Comparison of ENCODE assay signal across 14 cellular contexts in genomic region chr15:65027593-65027992, GRCh38. TPM values are rescaled to one million over a fixed set of nuclear protein-coding genes. Genes with fewer than 3 reads are reported as not detected.
DNase-seq lines count a peak whose midpoint lies in the region; ATAC-seq and TF ChIP-seq lines count a peak whose summit lies in the region.
"Had no signal": no experiment of that assay in that cellular context is flagged by ENCODE, and none has a peak within 500 bp of the region (broad histone marks: within the 10 kb centered on the region; RNA-seq: fewer than 3 reads in every experiment).

No MANE protein-coding gene starts in this region.

- TF ChIP-seq CTCF in SK-N-SH (IDR thresholded peaks at IDR 0.05) (no peak), Loucy (conservative IDR thresholded peaks at IDR 0.05; ENCODE audit: low read length) (no peak), brain (conservative IDR thresholded peaks at IDR 0.05) (no peak), osteoblast (IDR thresholded peaks at IDR 0.05; ENCODE audit: extremely low read depth, low read depth, low read length) (no peak)

- ATAC-seq in SK-N-SH treated with all-trans-retinoic acid at 6 μM for 48 hours (no peak), GM19452 (IDR thresholded peaks at IDR 0.05; ENCODE audit: unreplicated experiment) (no peak)

- peak overlapping the region in 1 of 2 experiments; percentile 76; a peak in 1 of 4 replicates for H3K4me3 ChIP-seq in SK-N-SH (ENCODE audit: low read depth in 2 of 2, low read length in 1 of 2)
- peak overlapping the region; percentile 86 for H3K4me3 ChIP-seq in Loucy (ENCODE audit: low read length, poor library complexity, severe bottlenecking)
- H3K4me3 ChIP-seq in osteoblast (ENCODE audit: insufficient read depth, low read length): peak overlapping the region; percentile 89
- H3K4me3 ChIP-seq in MG63: no peak overlapping the region

- H4K20me1 ChIP-seq in SK-N-SH (ENCODE audit: insufficient read depth): no peaks in the 10 kb centered on the region
- no peaks in the 10 kb centered on the region for H4K20me1 ChIP-seq in Loucy (ENCODE audit: insufficient read depth, low read length, poor library complexity, severe bottlenecking)
- H4K20me1 ChIP-seq in osteoblast (ENCODE audit: insufficient read depth, low read length): no peaks in the 10 kb centered on the region

- H3K4me2 ChIP-seq in SK-N-SH (peak overlapping the region; percentile 95; the same call in 1 of the 2 replicates), Loucy (ENCODE audit: low read depth, low read length, poor library complexity, severe bottlenecking) (peak overlapping the region; percentile 81), osteoblast (ENCODE audit: insufficient read depth, low read length) (peak overlapping the region; percentile 91)

- H2AFZ ChIP-seq in SK-N-SH (ENCODE audit: low read depth) (no peak overlapping the region), Loucy (ENCODE audit: low read length) (no peak overlapping the region), osteoblast (ENCODE audit: low read length) (no peak overlapping the region)

- H3K9me2 ChIP-seq in SK-N-SH (no peaks in the 10 kb centered on the region), Loucy (replicated peaks; ENCODE audit: low read depth, low read length) (no peaks in the 10 kb centered on the region)

- H3K27me3 ChIP-seq in SK-N-SH (ENCODE audit: insufficient read depth) (no peaks in the 10 kb centered on the region), Loucy (ENCODE audit: insufficient read depth, low read length, poor library complexity, severe bottlenecking) (no peaks in the 10 kb centered on the region), osteoblast (ENCODE audit: insufficient read depth, low read length) (no peaks in the 10 kb centered on the region), MG63 (no peaks in the 10 kb centered on the region)

- TF ChIP-seq RAD21 in SK-N-SH (IDR thresholded peaks at IDR 0.05; ENCODE audit: low read length): no peak

- CTCF ChIA-PET in SK-N-SH (lab: Yijun Ruan, JAX): no interaction called here

- H3F3A ChIP-seq in SK-N-SH (replicated peaks; ENCODE audit: insufficient read depth) (no peaks in the 10 kb centered on the region), Loucy (ENCODE audit: low read depth) (peaks cover 4% of the 10 kb centered on the region; the same call in 1 of the 2 replicates)

- H3K9me3 ChIP-seq in SK-N-SH (no peaks in the 10 kb centered on the region), Loucy (ENCODE audit: insufficient read depth, low read depth, low read length) (no peaks in the 10 kb centered on the region), osteoblast (ENCODE audit: low read depth, low read length) (no peaks in the 10 kb centered on the region), MG63 (no peaks in the 10 kb centered on the region)

- TF ChIP-seq EP300 in SK-N-SH (IDR thresholded peaks at IDR 0.05; ENCODE audit: borderline replicate concordance in 1 of 2, low read depth in 1 of 2, low read length in 1 of 2): no peak

- H3K4me1 ChIP-seq in SK-N-SH (ENCODE audit: control insufficient read depth in 1 of 2, insufficient read depth in 2 of 2, low read depth in 1 of 2, low read length in 1 of 2) (peaks cover 0 to 6% of the 10 kb centered on the region in 2 experiments; a peak in 2 of 4 replicates), Loucy (ENCODE audit: insufficient read depth, low read length, poor library complexity, severe bottlenecking) (peaks cover 14% of the 10 kb centered on the region), osteoblast (ENCODE audit: insufficient read depth, low read length) (peaks cover 13% of the 10 kb centered on the region)

- H3K9me3 Mint-ChIP-seq in brain: peaks cover 0 to 5% (median 0%) of the 10 kb centered on the region in 5 experiments

- H3K9ac ChIP-seq in SK-N-SH: no peak overlapping the region
- peak overlapping the region; percentile 82 for H3K9ac ChIP-seq in Loucy (ENCODE audit: low read depth, low read length, poor library complexity, severe bottlenecking)
- H3K9ac ChIP-seq: KMS-11 had no signal

- H3K27ac ChIP-seq in SK-N-SH (ENCODE audit: low read depth in 2 of 2, low read length in 1 of 2): no peak overlapping the region
- peak overlapping the region; percentile 52 for H3K27ac ChIP-seq in osteoblast (ENCODE audit: low read depth, low read length)
- H3K27ac ChIP-seq: KMS-11 had no signal

- peak overlapping the region; percentile 86 to 93 (median 89) for H3K4me3 Mint-ChIP-seq in brain

- H3K79me2 ChIP-seq in SK-N-SH (ENCODE audit: insufficient read depth) (peaks cover 25% of the 10 kb centered on the region), Loucy (ENCODE audit: insufficient read depth, low read length) (peaks cover 20% of the 10 kb centered on the region), osteoblast (ENCODE audit: insufficient read depth, low read length) (peaks cover 25% of the 10 kb centered on the region)

- peaks cover 27% of the 10 kb centered on the region for H3K36me3 Mint-ChIP-seq in brain

- peaks cover 10% of the 10 kb centered on the region for H3K27me3 Mint-ChIP-seq in brain

- peaks cover 25 to 30% of the 10 kb centered on the region in 2 experiments for H3K36me3 ChIP-seq in SK-N-SH (replicated peaks in 1 of 2; ENCODE audit: control insufficient read depth in 1 of 2, insufficient read depth in 2 of 2, low read length in 1 of 2)
- no peaks in the 10 kb centered on the region for H3K36me3 ChIP-seq in Loucy (ENCODE audit: insufficient read depth, low read length)
- H3K36me3 ChIP-seq in osteoblast (ENCODE audit: insufficient read depth, low read length): peaks cover 24% of the 10 kb centered on the region
- peaks cover 26% of the 10 kb centered on the region for H3K36me3 ChIP-seq in MG63

- peak overlapping the region in 1 of 5 experiments; percentile 13 for H3K27ac Mint-ChIP-seq in brain

- POLR2A ChIA-PET in SK-N-SH (lab: Yijun Ruan, JAX): no interaction called here

- DNase-seq in SK-N-SH (no peak), osteoblast (ENCODE audit: insufficient read length, low spot score, missing footprints) (no peak), MG63 (no peak), epidermal melanocyte (ENCODE audit: insufficient read length, low spot score) (no peak)
- DNase-seq: cortex of kidney, hippocampal formation, NCI-H446 treated with DMSO at 0.1 percent for 48 hours had no signal

- peaks cover 18% of the 10 kb centered on the region for H3K4me1 Mint-ChIP-seq in brain

- WGBS in SK-N-SH (ENCODE audit: low lambda C conversion rate): 95% methylated on average over 1 of the region's 1 CpG

TF ChIP-seq in SK-N-SH, 30 proteins besides CTCF, POLR2A, EP300 and RAD21 (continues in another document):
- TF ChIP-seq SIN3A (IDR thresholded peaks at IDR 0.05; ENCODE audit: borderline replicate concordance, low read depth, low read length) (no peak), NRF1 (IDR thresholded peaks at IDR 0.05; ENCODE audit: low read depth, low read length) (no peak), JUND (IDR thresholded peaks at IDR 0.05) (no peak), TEAD4 (IDR thresholded peaks at IDR 0.05; ENCODE audit: borderline replicate concordance, insufficient read depth) (no peak), POLR2AphosphoS5 (IDR thresholded peaks at IDR 0.05; ENCODE audit: low read depth, low read length) (no peak)

TF ChIP-seq in SK-N-SH treated with all-trans-retinoic acid at 6 μM for 48 hours, 23 proteins besides CTCF, POLR2A, EP300 and RAD21 (continues in another document):
- TF ChIP-seq POU6F1 (CRISPR knock-in tag; IDR thresholded peaks at IDR 0.05; ENCODE audit: borderline replicate concordance, low read depth) (no peak), PPARA (CRISPR knock-in tag; IDR thresholded peaks at IDR 0.05; ENCODE audit: borderline replicate concordance) (no peak)

RNA-seq across cellular contexts. Expression of gene MTFMT, which starts 1.8 kb away (rescaled TPM):
- polyA plus RNA-seq in SK-N-SH (2012; rRNA removed) (12.1 and 12.7 TPM in 2 replicates), brain (ENCODE audit: insufficient read depth, low read depth, low replicate concordance) (6.9 TPM)
- polyA plus RNA-seq in SK-N-SH (2012; cell fraction: cytosol; rRNA removed): 14.1 and 14.6 TPM in 2 replicates
- 6.7 and 7.9 TPM in 2 replicates for polyA plus RNA-seq in SK-N-SH (2012; cell fraction: nucleus; rRNA removed)
- total RNA-seq in osteoblast: 24.5 and 31.8 TPM in 2 replicates
- 17.8 and 21.5 TPM in 2 replicates for total RNA-seq in MG63 (2014; rRNA removed; shearing (Covaris generic); ENCODE audit: low replicate concordance)

RNA-seq across cellular contexts. Expression of gene SLC51B, which starts 17.6 kb away (rescaled TPM):
- polyA plus RNA-seq in SK-N-SH (2012; rRNA removed) (not detected in 2 replicates), brain (ENCODE audit: insufficient read depth, low read depth, low replicate concordance) (0.51 TPM)
- polyA plus RNA-seq in SK-N-SH (2012; cell fraction: cytosol; rRNA removed): not detected in 2 replicates
- polyA plus RNA-seq in SK-N-SH (2012; cell fraction: nucleus; rRNA removed): not detected in 2 replicates
- total RNA-seq in osteoblast: not detected in 2 replicates
- total RNA-seq in MG63 (2014; rRNA removed; shearing (Covaris generic); ENCODE audit: low replicate concordance): not detected in 2 replicates
- total RNA-seq: A172, G401 had no signal

RNA-seq across cellular contexts. Expression of gene SPG21, which starts 37.9 kb away (rescaled TPM):
- 56.5 and 57.1 TPM in 2 replicates for polyA plus RNA-seq in SK-N-SH (2012; rRNA removed)
- polyA plus RNA-seq in SK-N-SH (2012; cell fraction: cytosol; rRNA removed): 70.2 and 70.8 TPM in 2 replicates
- polyA plus RNA-seq in SK-N-SH (2012; cell fraction: nucleus; rRNA removed): 27.5 and 39.7 TPM in 2 replicates
- polyA plus RNA-seq in brain (ENCODE audit: insufficient read depth, low read depth, low replicate concordance): 111 TPM
- total RNA-seq in osteoblast: 142 and 164 TPM in 2 replicates
- total RNA-seq in MG63 (2014; rRNA removed; shearing (Covaris generic); ENCODE audit: low replicate concordance): 116 and 137 TPM in 2 replicates

RNA-seq across cellular contexts. Expression of gene RASL12, which starts 40.2 kb away (rescaled TPM):
- polyA plus RNA-seq in SK-N-SH (2012; rRNA removed) (not detected in 2 replicates), brain (ENCODE audit: insufficient read depth, low read depth, low replicate concordance) (9.1 TPM)
- not detected in 2 replicates for polyA plus RNA-seq in SK-N-SH (2012; cell fraction: cytosol; rRNA removed)
- polyA plus RNA-seq in SK-N-SH (2012; cell fraction: nucleus; rRNA removed): not detected in 2 replicates
- total RNA-seq in osteoblast: under 0.01 and 0.36 TPM in 2 replicates
- 2.7 and 4.7 TPM in 2 replicates for total RNA-seq in MG63 (2014; rRNA removed; shearing (Covaris generic); ENCODE audit: low replicate concordance)
- total RNA-seq: A172, G401 had no signal

RNA-seq across cellular contexts. Expression of gene KBTBD13, which starts 49.0 kb away (rescaled TPM):
- polyA plus RNA-seq in SK-N-SH (2012; rRNA removed) (not detected in 2 replicates), brain (ENCODE audit: insufficient read depth, low read depth, low replicate concordance) (not detected)
- polyA plus RNA-seq in SK-N-SH (2012; cell fraction: cytosol; rRNA removed): not detected in 2 replicates
- polyA plus RNA-seq in SK-N-SH (2012; cell fraction: nucleus; rRNA removed): not detected in 2 replicates
- not detected in 2 replicates for total RNA-seq in osteoblast
- total RNA-seq in MG63 (2014; rRNA removed; shearing (Covaris generic); ENCODE audit: low replicate concordance): not detected in 2 replicates
- total RNA-seq: A172, G401 had no signal
